In the genomic region with DNA sequence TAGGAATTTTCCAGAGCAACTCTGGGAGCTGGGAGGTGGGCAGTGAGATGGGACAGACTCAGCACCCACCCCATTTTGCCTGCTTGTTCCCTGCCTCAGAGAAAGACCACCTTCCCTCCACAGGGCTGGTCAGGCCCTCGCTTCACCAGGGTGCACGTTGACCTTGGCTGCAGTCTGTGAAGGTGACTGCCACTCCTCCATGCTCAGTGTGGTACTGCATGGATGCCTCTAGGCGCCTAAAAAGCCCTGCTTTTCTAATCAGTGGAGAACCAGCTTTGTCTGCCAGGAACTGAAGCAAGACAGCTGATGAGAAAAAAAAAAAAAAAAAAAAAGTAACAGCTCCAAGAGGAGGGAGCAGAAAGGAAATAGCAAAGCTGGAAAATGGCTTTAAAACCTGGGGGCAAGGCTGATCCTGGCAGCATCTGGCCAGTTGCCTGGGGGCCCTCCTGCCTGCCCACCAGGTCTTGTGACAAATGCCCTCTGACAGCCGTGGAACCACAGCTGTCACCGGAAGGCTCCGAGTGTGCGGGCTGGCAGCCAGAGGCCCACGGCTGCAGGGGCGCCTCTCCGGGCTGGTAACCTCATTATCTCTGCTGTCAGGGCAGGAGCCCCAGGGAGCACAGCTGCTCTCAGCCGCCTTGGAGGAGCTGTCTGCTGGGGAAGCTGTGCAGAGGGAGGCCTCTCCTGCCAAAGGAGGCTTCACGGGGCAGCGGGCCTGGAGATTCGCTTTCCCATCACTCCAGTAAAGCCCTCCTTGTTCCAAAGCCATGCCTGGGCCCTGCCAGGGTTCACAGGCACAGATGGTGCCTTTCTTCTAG, we compare ENCODE assay signal across 9 cellular contexts. TPM values are rescaled to one million over a fixed set of nuclear protein-coding genes. Genes with fewer than 3 reads are reported as not detected.
DNase-seq lines count a peak whose midpoint lies in the region; ATAC-seq, FAIRE-seq and TF ChIP-seq lines count a peak whose summit lies in the region.
"Had no signal": no experiment of that assay in that cellular context is flagged by ENCODE, and none has a peak within 500 bp of the region (broad histone marks: within the 10 kb centered on the region; RNA-seq: fewer than 3 reads in every experiment).

No MANE protein-coding gene starts in this region.

- no peaks in the 10 kb centered on the region for H3K27me3 ChIP-seq in DND-41 (ENCODE audit: insufficient read depth, low read length, poor library complexity)
- no peaks in the 10 kb centered on the region for H3K27me3 ChIP-seq in smooth muscle cell (ENCODE audit: low read depth)

- no peaks in the 10 kb centered on the region for H4K20me1 ChIP-seq in DND-41 (ENCODE audit: insufficient read depth, low read length)
- peaks cover 11% of the 10 kb centered on the region for H4K20me1 ChIP-seq in smooth muscle cell (ENCODE audit: low read depth)

- DNase-seq in DND-41: peak; percentile 74
- peak; percentile 44 for DNase-seq in activated CD8-positive, alpha-beta T cell treated with anti-CD3 and anti-CD28 coated beads for 36 hours
- DNase-seq in hepatic stellate cell (ENCODE audit: low spot score): peak; percentile 35
- DNase-seq in smooth muscle cell (lab: John Stamatoyannopoulos, UW; ENCODE audit: unreplicated experiment): peak; percentile 45
- DNase-seq in T-helper 9 cell: no peak
- no peak for DNase-seq in GM12891 (ENCODE audit: insufficient read length, low spot score)
- DNase-seq in T1000 (lab: John Stamatoyannopoulos, UW): no peak

- no peaks in the 10 kb centered on the region for H3K79me2 ChIP-seq in DND-41 (ENCODE audit: insufficient read depth, low read length)
- H3K79me2 ChIP-seq in smooth muscle cell (ENCODE audit: low read depth): no peaks in the 10 kb centered on the region

- ATAC-seq in DND-41 (ENCODE audit: insufficient read depth, low read depth): peak; percentile 91
- ATAC-seq in HG03469 (IDR thresholded peaks at IDR 0.05; ENCODE audit: unreplicated experiment): peak; percentile 38
- ATAC-seq in activated CD8-positive, alpha-beta T cell treated with anti-CD3 and anti-CD28 coated beads for 36 hours: peak; percentile 73

- H2AFZ ChIP-seq in DND-41 (ENCODE audit: low read depth, low read length): no peak overlapping the region
- no peak overlapping the region for H2AFZ ChIP-seq in smooth muscle cell (ENCODE audit: low read depth)

- no peaks in the 10 kb centered on the region for H3K36me3 Mint-ChIP-seq in activated CD8-positive, alpha-beta T cell treated with anti-CD3 and anti-CD28 coated beads for 36 hours (ENCODE audit: low read depth)
- H3K36me3 Mint-ChIP-seq: activated naive CD4-positive, alpha-beta T cell treated with anti-CD3 and anti-CD28 coated beads, Interleukin-2, amount 50 U/mL, for 24 hours had no signal

- no peak for FAIRE-seq in GM12891 (lab: Jason Lieb, UNC)

- no peak overlapping the region for H3K27ac Mint-ChIP-seq in activated CD8-positive, alpha-beta T cell treated with anti-CD3 and anti-CD28 coated beads for 36 hours
- H3K27ac Mint-ChIP-seq: activated naive CD4-positive, alpha-beta T cell treated with anti-CD3 and anti-CD28 coated beads, Interleukin-2, amount 50 U/mL, for 24 hours had no signal

- H3K4me3 ChIP-seq in DND-41 (ENCODE audit: low read depth in 1 of 2, low read length in 2 of 2) (no peak overlapping the region), smooth muscle cell (peak overlapping the region; percentile 10)

- H3K9me3 ChIP-seq in DND-41 (ENCODE audit: insufficient read depth, low read length, severe bottlenecking) (no peaks in the 10 kb centered on the region), smooth muscle cell (replicated peaks; ENCODE audit: low read depth) (no peaks in the 10 kb centered on the region)

- no peaks in the 10 kb centered on the region for H3K9me3 Mint-ChIP-seq in activated CD8-positive, alpha-beta T cell treated with anti-CD3 and anti-CD28 coated beads for 36 hours
- H3K9me3 Mint-ChIP-seq: activated naive CD4-positive, alpha-beta T cell treated with anti-CD3 and anti-CD28 coated beads, Interleukin-2, amount 50 U/mL, for 24 hours had no signal

- WGBS in smooth muscle cell (ENCODE audit: low lambda C conversion rate): 28% methylated on average over 14 of the region's 14 CpGs

- intact Hi-C loops in activated CD8-positive, alpha-beta T cell treated with anti-CD3 and anti-CD28 coated beads for 36 hours (cut with micrococcal nuclease): no loop called here

- peaks cover 8% of the 10 kb centered on the region for H3K4me1 Mint-ChIP-seq in activated CD8-positive, alpha-beta T cell treated with anti-CD3 and anti-CD28 coated beads for 36 hours (ENCODE audit: low read depth)
- H3K4me1 Mint-ChIP-seq: activated naive CD4-positive, alpha-beta T cell treated with anti-CD3 and anti-CD28 coated beads, Interleukin-2, amount 50 U/mL, for 24 hours had no signal

- TF ChIP-seq POLR2A in GM12891 (IDR thresholded peaks at IDR 0.05; ENCODE audit: low read depth, low read length): no peak

- CTCF ChIA-PET in activated CD8-positive, alpha-beta T cell treated with anti-CD3 and anti-CD28 coated beads for 36 hours (lab: Charles Lee): no interaction called here

- TF ChIP-seq CTCF in DND-41 (IDR thresholded peaks at IDR 0.05; ENCODE audit: borderline replicate concordance, extremely low read depth, low read length, poor library complexity, severe bottlenecking) (no peak), smooth muscle cell (IDR thresholded peaks at IDR 0.05; ENCODE audit: borderline replicate concordance, insufficient read depth, poor library complexity, severe bottlenecking) (no peak)
- TF ChIP-seq CTCF in activated CD8-positive, alpha-beta T cell treated with anti-CD3 and anti-CD28 coated beads for 36 hours (IDR thresholded peaks at IDR 0.05): no peak

- H3K4me2 ChIP-seq in DND-41 (ENCODE audit: insufficient read depth, low read length): no peak overlapping the region
- peak overlapping the region; percentile 36 for H3K4me2 ChIP-seq in smooth muscle cell

- no peaks in the 10 kb centered on the region for H3K36me3 ChIP-seq in DND-41 (ENCODE audit: insufficient read depth, low read length)
- H3K36me3 ChIP-seq in smooth muscle cell (ENCODE audit: low read depth): no peaks in the 10 kb centered on the region

- H3K4me1 ChIP-seq in DND-41 (ENCODE audit: insufficient read depth, low read length) (no peaks in the 10 kb centered on the region), smooth muscle cell (ENCODE audit: low read depth) (peaks cover 54% of the 10 kb centered on the region)

- H3K9ac ChIP-seq in DND-41 (ENCODE audit: low read depth, low read length) (no peak overlapping the region), smooth muscle cell (ENCODE audit: low read depth) (no peak overlapping the region)

- H3K27ac ChIP-seq in DND-41 (ENCODE audit: low read length) (no peak overlapping the region), smooth muscle cell (ENCODE audit: low read depth) (no peak overlapping the region)

- H3F3A ChIP-seq in smooth muscle cell (ENCODE audit: low read depth): peaks cover 3% of the 10 kb centered on the region

- POLR2A ChIA-PET in activated CD8-positive, alpha-beta T cell treated with anti-CD3 and anti-CD28 coated beads for 36 hours (lab: Charles Lee): no interaction called here

- no peak overlapping the region for H3K4me3 Mint-ChIP-seq in activated CD8-positive, alpha-beta T cell treated with anti-CD3 and anti-CD28 coated beads for 36 hours
- H3K4me3 Mint-ChIP-seq: activated naive CD4-positive, alpha-beta T cell treated with anti-CD3 and anti-CD28 coated beads, Interleukin-2, amount 50 U/mL, for 24 hours had no signal

- H3K27me3 Mint-ChIP-seq in activated CD8-positive, alpha-beta T cell treated with anti-CD3 and anti-CD28 coated beads for 36 hours: no peaks in the 10 kb centered on the region
- H3K27me3 Mint-ChIP-seq: activated naive CD4-positive, alpha-beta T cell treated with anti-CD3 and anti-CD28 coated beads, Interleukin-2, amount 50 U/mL, for 24 hours had no signal

TF ChIP-seq in GM12891, 5 proteins besides CTCF, POLR2A, EP300 and RAD21:
- TF ChIP-seq PAX5 (IDR thresholded peaks at IDR 0.05; ENCODE audit: insufficient read depth, low read length, severe bottlenecking) (no peak), POU2F2 (IDR thresholded peaks at IDR 0.05; ENCODE audit: low read depth, low read length) (no peak), POLR2AphosphoS5 (IDR thresholded peaks at IDR 0.05; ENCODE audit: low read depth, low read length) (no peak), SPI1 (IDR thresholded peaks at IDR 0.05; ENCODE audit: low read depth, low read length) (no peak), TAF1 (IDR thresholded peaks at IDR 0.05; ENCODE audit: low read depth, low read length) (no peak)
TF ChIP-seq in GM12891: peak in this region for 0.

RNA-seq across cellular contexts. Expression of a gene that starts 13.7 kb away (rescaled TPM):
- under 1 TPM in 1 of 2 experiments, not detected in 1; 0.18 TPM for total RNA-seq in activated CD8-positive, alpha-beta T cell treated with anti-CD3 and anti-CD28 coated beads for 36 hours
- total RNA-seq in smooth muscle cell: 3.2 and 8.4 TPM in 2 replicates
- polyA plus RNA-seq in smooth muscle cell: 2.9 and 6.8 TPM in 2 replicates
- polyA plus RNA-seq in GM12891 (2012; ENCODE audit: low read depth, missing spikeins): 0.35 TPM

Comparison
In these comparisons a context has a peak if more than half of its experiments do, and no peak if none do; other contexts are left out.
1. ATAC-seq: peak in every context shown above with its lines; median percentile 91 in DND-41; 73 in activated CD8-positive, alpha-beta T cell treated with anti-CD3 and anti-CD28 coated beads for 36 hours; 38 in HG03469.
2. DNase-seq: peak in DND-41 (single experiment), activated CD8-positive, alpha-beta T cell treated with anti-CD3 and anti-CD28 coated beads for 36 hours (single experiment), hepatic stellate cell (single experiment) and smooth muscle cell (single experiment); none in T-helper 9 cell (single experiment), GM12891 (single experiment) and T1000 (single experiment).